Comparison of ENCODE assay signal across 8 cellular contexts in the genomic region with DNA sequence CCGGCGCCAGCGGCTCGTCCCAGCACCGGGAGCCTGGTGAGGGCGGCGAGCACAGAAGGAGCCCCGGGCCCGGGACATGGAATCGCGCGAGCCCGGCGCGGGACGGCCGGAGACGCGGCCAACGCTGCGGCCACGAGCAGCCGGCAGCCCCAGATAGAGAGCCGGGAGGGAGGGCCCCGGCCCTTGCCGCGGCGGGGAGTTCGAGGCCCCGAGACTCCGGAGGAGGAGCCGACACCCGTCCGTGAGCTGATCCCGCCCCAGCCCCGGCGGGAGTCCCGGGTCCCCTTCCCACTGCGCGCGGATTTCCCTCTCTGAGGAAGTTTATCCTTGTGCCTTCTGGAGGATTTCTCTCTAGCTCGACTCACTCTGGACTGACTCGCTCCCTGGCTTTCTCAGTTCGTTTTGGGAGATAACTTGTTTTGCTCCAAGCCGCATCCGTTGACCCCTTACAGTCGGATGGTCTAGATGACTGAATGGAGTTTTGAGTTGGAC. TPM values are rescaled to one million over a fixed set of nuclear protein-coding genes. Genes with fewer than 3 reads are reported as not detected.
DNase-seq lines count a peak whose midpoint lies in the region; ATAC-seq lines count a peak whose summit lies in the region.

No MANE protein-coding gene starts in this region.

- ATAC-seq in GM18861 (IDR thresholded peaks at IDR 0.05; ENCODE audit: unreplicated experiment) (peak; percentile 7), HG03159 (IDR thresholded peaks at IDR 0.05; ENCODE audit: unreplicated experiment) (peak; percentile 39), T-helper 17 cell (peak; percentile 37), memory B cell (ENCODE audit: low read depth) (peak; percentile 41)

- H3K27me3 ChIP-seq in subcutaneous abdominal adipose tissue (ENCODE audit: control insufficient read depth in 5 of 5, insufficient read depth in 4 of 5, low read length in 5 of 5): no peaks in the 10 kb centered on the region

- DNase-seq in 8988T (peak; percentile 61), T-helper 17 cell (no peak), memory B cell (ENCODE audit: low spot score in 2 of 2) (peak in 1 of 2 donors; percentile 9), ecto neural progenitor cell (ENCODE audit: low spot score) (no peak)

- peaks cover 32% of the 10 kb centered on the region for H3K27me3 Mint-ChIP-seq in T-helper 17 cell
- peaks cover 74% of the 10 kb centered on the region for H3K27me3 Mint-ChIP-seq in dendritic cell treated with granulocyte-macrophage colony-stimulating factor and Interleukin-4, amounts not matched to agents 40 ng/mL and 50 ng/mL, for 4 days
- H3K27me3 Mint-ChIP-seq in memory B cell: peaks cover 11% of the 10 kb centered on the region

- H3K36me3 Mint-ChIP-seq in T-helper 17 cell (ENCODE audit: low read depth) (no peaks in the 10 kb centered on the region), memory B cell (no peaks in the 10 kb centered on the region)
- H3K36me3 Mint-ChIP-seq in dendritic cell treated with granulocyte-macrophage colony-stimulating factor and Interleukin-4, amounts not matched to agents 40 ng/mL and 50 ng/mL, for 4 days (ENCODE audit: low read depth): no peaks in the 10 kb centered on the region

- H3K9me3 ChIP-seq in T-helper 17 cell (ENCODE audit: control insufficient read depth, low read length, poor library complexity, severe bottlenecking): peaks cover 4% of the 10 kb centered on the region
- no peaks in the 10 kb centered on the region for H3K9me3 ChIP-seq in subcutaneous abdominal adipose tissue (ENCODE audit: control insufficient read depth in 5 of 5, low read length in 5 of 5)

- no peaks in the 10 kb centered on the region for H3K36me3 ChIP-seq in subcutaneous abdominal adipose tissue (ENCODE audit: control insufficient read depth in 5 of 5, insufficient read depth in 5 of 5, low read length in 5 of 5)

- peaks cover 24% of the 10 kb centered on the region for H3K4me1 Mint-ChIP-seq in T-helper 17 cell
- peaks cover 21% of the 10 kb centered on the region for H3K4me1 Mint-ChIP-seq in dendritic cell treated with granulocyte-macrophage colony-stimulating factor and Interleukin-4, amounts not matched to agents 40 ng/mL and 50 ng/mL, for 4 days (ENCODE audit: low read depth)
- peaks cover 20% of the 10 kb centered on the region for H3K4me1 Mint-ChIP-seq in memory B cell

- peaks cover 2 to 55% (median 50%) of the 10 kb centered on the region in 5 donors for H3K4me1 ChIP-seq in subcutaneous abdominal adipose tissue (ENCODE audit: control insufficient read depth in 5 of 5, insufficient read depth in 5 of 5, low read length in 5 of 5)

- no peaks in the 10 kb centered on the region for H3K9me3 Mint-ChIP-seq in dendritic cell treated with granulocyte-macrophage colony-stimulating factor and Interleukin-4, amounts not matched to agents 40 ng/mL and 50 ng/mL, for 4 days
- H3K9me3 Mint-ChIP-seq in memory B cell: no peaks in the 10 kb centered on the region

- H3K4me3 ChIP-seq in subcutaneous abdominal adipose tissue (ENCODE audit: low read depth in 1 of 5, low read length in 5 of 5): peak overlapping the region; percentile 80 to 98 (median 91)

- H3K27ac Mint-ChIP-seq in T-helper 17 cell (peak overlapping the region; percentile 62), memory B cell (no peak overlapping the region)
- H3K27ac Mint-ChIP-seq in dendritic cell treated with granulocyte-macrophage colony-stimulating factor and Interleukin-4, amounts not matched to agents 40 ng/mL and 50 ng/mL, for 4 days: peak overlapping the region; percentile 67

- H3K9ac ChIP-seq in subcutaneous abdominal adipose tissue (ENCODE audit: low read length in 5 of 5): peak overlapping the region; percentile 30 to 98 (median 94)

- H3K4me3 Mint-ChIP-seq in T-helper 17 cell (peak overlapping the region; percentile 93), memory B cell (peak overlapping the region; percentile 86)
- peak overlapping the region; percentile 86 for H3K4me3 Mint-ChIP-seq in dendritic cell treated with granulocyte-macrophage colony-stimulating factor and Interleukin-4, amounts not matched to agents 40 ng/mL and 50 ng/mL, for 4 days

- intact Hi-C loops in dendritic cell treated with granulocyte-macrophage colony-stimulating factor and Interleukin-4, amounts not matched to agents 40 ng/mL and 50 ng/mL, for 4 days (cut with micrococcal nuclease): no loop called here

- H3K27ac ChIP-seq in subcutaneous abdominal adipose tissue (ENCODE audit: low read depth, low read length): peak overlapping the region; percentile 82

RNA-seq across cellular contexts. Expression of gene ARHGEF12, which starts 0.5 kb away (rescaled TPM):
- 10 to 100 TPM; 12.9 to 31.3 TPM for total RNA-seq in T-helper 17 cell

RNA-seq across cellular contexts. Expression of gene TLCD5, which starts 11.6 kb away (rescaled TPM):
- under 1 TPM; 0.10 to 0.32 TPM for total RNA-seq in T-helper 17 cell
